Comparison of ENCODE assay signal across 1 cellular context in the genomic region with DNA sequence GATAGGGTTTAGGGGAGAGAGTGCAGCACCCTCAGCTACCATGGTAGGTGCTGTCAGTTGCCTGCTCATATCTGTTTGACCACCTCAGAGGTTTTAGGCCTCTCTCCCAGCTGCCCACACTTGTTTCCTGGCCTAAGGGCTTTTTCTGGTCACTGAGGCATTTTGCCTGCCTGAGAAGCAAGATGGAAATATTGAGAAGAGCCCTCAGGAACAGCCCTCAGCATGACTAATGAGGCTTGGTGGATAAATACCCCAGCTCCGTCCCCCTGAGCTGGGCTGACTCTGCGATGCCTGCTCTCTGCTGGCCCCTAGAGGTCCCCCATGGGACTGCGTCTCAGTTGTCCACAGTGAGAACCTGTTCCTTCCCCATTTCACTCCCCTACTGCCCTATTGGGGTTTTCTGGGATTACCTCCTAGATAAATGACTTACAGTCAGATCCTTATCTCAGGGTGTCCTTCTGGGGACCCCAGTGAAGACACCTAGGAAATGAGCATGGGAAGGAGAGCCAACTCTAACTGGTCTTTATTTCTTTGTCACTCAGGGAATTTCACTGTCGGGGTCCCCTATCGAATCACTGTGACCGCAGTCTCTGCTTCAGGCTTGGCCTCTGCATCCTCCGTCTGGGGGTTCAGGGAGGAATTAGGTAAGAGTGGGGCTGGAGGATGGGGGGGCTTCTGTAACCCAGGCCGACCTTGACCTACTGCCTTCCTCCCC.
TF ChIP-seq lines count a peak whose summit lies in the region.

No MANE protein-coding gene starts in this region.

TF ChIP-seq in IMR-90, 13 proteins besides CTCF, POLR2A, EP300 and RAD21:
- no peak for TF ChIP-seq MAZ (IDR thresholded peaks at IDR 0.05; ENCODE audit: borderline replicate concordance, low read depth, low read length)
- peak; percentile 24; the same call in 1 of the 2 replicates for TF ChIP-seq SMC3 (IDR thresholded peaks at IDR 0.05; ENCODE audit: low read depth, low read length)
